Comparison of ENCODE assay signal across 12 cellular contexts in genomic region chr14:68408680-68409079, GRCh38.
DNase-seq lines count a peak whose midpoint lies in the region; ATAC-seq and TF ChIP-seq lines count a peak whose summit lies in the region.
"Had no signal": no experiment of that assay in that cellular context is flagged by ENCODE, and none has a peak within 500 bp of the region (broad histone marks: within the 10 kb centered on the region; RNA-seq: fewer than 3 reads in every experiment).

No MANE protein-coding gene starts in this region.

- H3K4me3 Mint-ChIP-seq in activated naive CD4-positive, alpha-beta T cell treated with anti-CD3 and anti-CD28 coated beads, Interleukin-2, amount 10 ng/mL, durations not matched to agents 7 days and 5 days, result no peak overlapping the region

- CTCF ChIA-PET in activated naive CD4-positive, alpha-beta T cell treated with anti-CD3 and anti-CD28 coated beads, Interleukin-2, amount 10 ng/mL, durations not matched to agents 7 days and 5 days (lab: Charles Lee), result interaction anchor here (0.6 to 2.1 kb wide), 10 partner anchors 8 to 464 kb away, joined by 3 to 8 read pairs (median 3); no protein-coding TSS in a partner anchor

- peak; percentile 54 for TF ChIP-seq CTCF in OCI-LY1 (IDR thresholded peaks at IDR 0.05; ENCODE audit: low read length)
- peak in 1 of 2 donors; percentile 36 for TF ChIP-seq CTCF in fibroblast of lung (conservative IDR thresholded peaks at IDR 0.05 in 1 of 2, IDR thresholded peaks at IDR 0.05 in 1 of 2; ENCODE audit: low read depth in 1 of 2, low read length in 2 of 2)

- H2AFZ ChIP-seq in OCI-LY1 (ENCODE audit: low read length) (no peak overlapping the region), fibroblast of lung (ENCODE audit: low read length) (no peak overlapping the region)

- H3K79me2 ChIP-seq in OCI-LY1 (ENCODE audit: insufficient read depth, low read length) (no peaks in the 10 kb centered on the region), fibroblast of lung (ENCODE audit: control insufficient read depth, insufficient read depth, low read length) (no peaks in the 10 kb centered on the region)

- TF ChIP-seq POLR2A in GM18505 (IDR thresholded peaks at IDR 0.05; ENCODE audit: borderline replicate concordance, extremely low read depth, insufficient read depth, insufficient read length), result no peak

- no peaks in the 10 kb centered on the region for H3K27me3 Mint-ChIP-seq in activated naive CD4-positive, alpha-beta T cell treated with anti-CD3 and anti-CD28 coated beads, Interleukin-2, amount 10 ng/mL, durations not matched to agents 7 days and 5 days

- H3F3A ChIP-seq in OCI-LY1 (ENCODE audit: insufficient read depth, low read length), result peaks cover 10% of the 10 kb centered on the region

- H3K36me3 ChIP-seq in OCI-LY1 (ENCODE audit: insufficient read depth, low read length) (no peaks in the 10 kb centered on the region), fibroblast of lung (ENCODE audit: control insufficient read depth, insufficient read depth, low read length) (no peaks in the 10 kb centered on the region)

- H3K9me3 Mint-ChIP-seq in activated naive CD4-positive, alpha-beta T cell treated with anti-CD3 and anti-CD28 coated beads, Interleukin-2, amount 10 ng/mL, durations not matched to agents 7 days and 5 days, result no peaks in the 10 kb centered on the region

- no peak overlapping the region for H3K9ac ChIP-seq in OCI-LY1 (ENCODE audit: low read length)
- H3K9ac ChIP-seq in fibroblast of lung (ENCODE audit: insufficient read depth, low read length), result no peak overlapping the region

- no peak overlapping the region for H3K4me2 ChIP-seq in OCI-LY1 (ENCODE audit: low read length)
- no peak overlapping the region for H3K4me2 ChIP-seq in fibroblast of lung (ENCODE audit: extremely low read depth, insufficient read depth, low read length)

- no peak overlapping the region for H3K27ac Mint-ChIP-seq in activated naive CD4-positive, alpha-beta T cell treated with anti-CD3 and anti-CD28 coated beads, Interleukin-2, amount 10 ng/mL, durations not matched to agents 7 days and 5 days

- H3K27ac ChIP-seq in OCI-LY1 (ENCODE audit: low read depth, low read length, poor library complexity, severe bottlenecking) (no peak overlapping the region), fibroblast of lung (ENCODE audit: insufficient read depth, low read length) (no peak overlapping the region)

- ATAC-seq in GM18505 (IDR thresholded peaks at IDR 0.05; ENCODE audit: unreplicated experiment) (no peak), GM19328 (IDR thresholded peaks at IDR 0.05; ENCODE audit: unreplicated experiment) (no peak)

- no peaks in the 10 kb centered on the region for H3K9me3 ChIP-seq in OCI-LY1 (ENCODE audit: low read length)
- H3K9me3 ChIP-seq in fibroblast of lung (ENCODE audit: control insufficient read depth, insufficient read depth, low read depth, low read length), result no peaks in the 10 kb centered on the region

- H3K4me1 ChIP-seq in OCI-LY1 (ENCODE audit: insufficient read depth, low read length, severe bottlenecking) (peaks cover 51% of the 10 kb centered on the region), fibroblast of lung (ENCODE audit: control insufficient read depth, extremely low read depth, insufficient read depth, low read length) (peaks cover 23% of the 10 kb centered on the region)

- no peaks in the 10 kb centered on the region for H4K20me1 ChIP-seq in OCI-LY1 (ENCODE audit: insufficient read depth, low read length)
- H4K20me1 ChIP-seq in fibroblast of lung (ENCODE audit: control insufficient read depth, extremely low read depth, insufficient read depth, low read length), result no peaks in the 10 kb centered on the region

- H3K4me1 Mint-ChIP-seq in activated naive CD4-positive, alpha-beta T cell treated with anti-CD3 and anti-CD28 coated beads, Interleukin-2, amount 10 ng/mL, durations not matched to agents 7 days and 5 days, result peaks cover 18% of the 10 kb centered on the region

- no peaks in the 10 kb centered on the region for H3K9me2 ChIP-seq in OCI-LY1 (ENCODE audit: low read depth, low read length)

- H3K27me3 ChIP-seq in OCI-LY1 (ENCODE audit: insufficient read depth, low read length) (no peaks in the 10 kb centered on the region), fibroblast of lung (ENCODE audit: control insufficient read depth, insufficient read depth, low read length) (no peaks in the 10 kb centered on the region)

- peak; percentile 40 for DNase-seq in activated naive CD4-positive, alpha-beta T cell treated with anti-CD3 and anti-CD28 coated beads, Interleukin-2, amount 10 ng/mL, durations not matched to agents 7 days and 5 days
- no peak for DNase-seq in activated naive CD4-positive, alpha-beta T cell treated with Interleukin-2 at 50 U/mL for 16 hours
- DNase-seq in fibroblast of lung (ENCODE audit: low read depth in 2 of 2), result peak; percentile 22 to 44
- peak; percentile 50 for DNase-seq in stromal cell of bone marrow (ENCODE audit: low read depth)
- DNase-seq in NCI-H1930 (lab: John Stamatoyannopoulos, UW), result no peak
- DNase-seq: AML-193; effector CD4-positive, alpha-beta T cell; left cardiac atrium; retina had no signal

- H3K4me3 ChIP-seq in OCI-LY1 (ENCODE audit: low read depth, low read length, poor library complexity, severe bottlenecking) (no peak overlapping the region), fibroblast of lung (replicated peaks in 1 of 4; ENCODE audit: control extremely low read depth in 1 of 4, insufficient read depth in 1 of 4, low read depth in 3 of 4, low read length in 4 of 4) (no peak overlapping the region)

- H3K36me3 Mint-ChIP-seq in activated naive CD4-positive, alpha-beta T cell treated with anti-CD3 and anti-CD28 coated beads, Interleukin-2, amount 10 ng/mL, durations not matched to agents 7 days and 5 days, result no peaks in the 10 kb centered on the region

Comparison
In these comparisons a context has a peak if more than half of its experiments do, and no peak if none do; other contexts are left out.
1. DNase-seq: peak in activated naive CD4-positive, alpha-beta T cell treated with anti-CD3 and anti-CD28 coated beads, Interleukin-2, amount 10 ng/mL, durations not matched to agents 7 days and 5 days (single experiment), fibroblast of lung (2 of 2) and stromal cell of bone marrow (single experiment); none in activated naive CD4-positive, alpha-beta T cell treated with Interleukin-2 at 50 U/mL for 16 hours (single experiment) and NCI-H1930 (0 of 2).